Comparison of ENCODE assay signal across 17 cellular contexts in genomic region chr9:18331808-18332209, GRCh38.
DNase-seq lines count a peak whose midpoint lies in the region; ATAC-seq, FAIRE-seq and TF ChIP-seq lines count a peak whose summit lies in the region.
"Had no signal": no experiment of that assay in that cellular context is flagged by ENCODE, and none has a peak within 500 bp of the region (broad histone marks: within the 10 kb centered on the region; RNA-seq: fewer than 3 reads in every experiment).

No MANE protein-coding gene starts in this region.

- H3K4me2 ChIP-seq in astrocyte (ENCODE audit: low read length), result no peak overlapping the region

- H3K27me3 Mint-ChIP-seq in astrocyte (ENCODE audit: low read depth, unreplicated experiment) (no peaks in the 10 kb centered on the region), mesothelial cell of epicardium (ENCODE audit: low read depth) (no peaks in the 10 kb centered on the region)
- H3K27me3 Mint-ChIP-seq in CD4-positive, alpha-beta memory T cell, result peaks cover 0 to 2% of the 10 kb centered on the region in 2 donors

- TF ChIP-seq CTCF in astrocyte (IDR thresholded peaks at IDR 0.05; ENCODE audit: insufficient read depth, low read depth, low read length), result no peak
- TF ChIP-seq CTCF in mesothelial cell of epicardium (IDR thresholded peaks at IDR 0.05; ENCODE audit: unreplicated experiment), result no peak

- no peak overlapping the region for H3K27ac ChIP-seq in astrocyte (ENCODE audit: low read depth, low read length)
- H3K27ac ChIP-seq in CD4-positive, alpha-beta memory T cell (ENCODE audit: low read depth, low read length), result no peak overlapping the region
- H3K27ac ChIP-seq: ascending aorta, HL-60 had no signal

- H4K20me1 ChIP-seq in astrocyte (ENCODE audit: insufficient read depth, low read length), result no peaks in the 10 kb centered on the region

- POLR2A ChIA-PET in CD4-positive, alpha-beta memory T cell (lab: Charles Lee; ENCODE audit: partially characterized antibody), result no interaction called here

- no peak overlapping the region for H3K4me3 Mint-ChIP-seq in astrocyte (ENCODE audit: unreplicated experiment)
- H3K4me3 Mint-ChIP-seq in mesothelial cell of epicardium, result no peak overlapping the region
- H3K4me3 Mint-ChIP-seq in CD4-positive, alpha-beta memory T cell, result no peak overlapping the region
- H3K4me3 Mint-ChIP-seq: activated CD8-positive, alpha-beta T cell treated with anti-CD3 and anti-CD28 coated beads, Interleukin-2, amount 10 ng/mL, durations not matched to agents 7 days and 5 days; activated T-helper 17 cell treated with anti-CD3 and anti-CD28 coated beads, Interleukin-2, amount 50 U/mL, for 72 hours had no signal

- H3K9me3 ChIP-seq in astrocyte (ENCODE audit: insufficient read depth, low read depth, low read length), result no peaks in the 10 kb centered on the region
- H3K9me3 ChIP-seq in CD4-positive, alpha-beta memory T cell (ENCODE audit: control insufficient read depth in 1 of 2, low read length in 2 of 2), result no peaks in the 10 kb centered on the region
- H3K9me3 ChIP-seq: ascending aorta, HAP-1 had no signal

- H3K4me3 ChIP-seq in astrocyte (ENCODE audit: insufficient read depth, low read depth, low read length), result no peak overlapping the region
- H3K4me3 ChIP-seq in CD4-positive, alpha-beta memory T cell (ENCODE audit: low read length in 2 of 2), result no peak overlapping the region
- H3K4me3 ChIP-seq: ascending aorta, HAP-1 had no signal

- H3K4me1 ChIP-seq in astrocyte (ENCODE audit: insufficient read depth, low read length), result peaks cover 3% of the 10 kb centered on the region
- no peaks in the 10 kb centered on the region for H3K4me1 ChIP-seq in CD4-positive, alpha-beta memory T cell (ENCODE audit: insufficient read depth, low read length)
- H3K4me1 ChIP-seq: HAP-1 had no signal

- no peaks in the 10 kb centered on the region for H3K79me2 ChIP-seq in astrocyte (ENCODE audit: insufficient read depth, low read length)

- H3K9ac ChIP-seq in astrocyte (ENCODE audit: low read length), result no peak overlapping the region

- peaks cover 3% of the 10 kb centered on the region for H3K4me1 Mint-ChIP-seq in astrocyte (ENCODE audit: low read depth, unreplicated experiment)
- H3K4me1 Mint-ChIP-seq in mesothelial cell of epicardium, result peaks cover 33% of the 10 kb centered on the region
- no peaks in the 10 kb centered on the region for H3K4me1 Mint-ChIP-seq in CD4-positive, alpha-beta memory T cell
- H3K4me1 Mint-ChIP-seq: activated T-helper 17 cell treated with anti-CD3 and anti-CD28 coated beads, Interleukin-2, amount 50 U/mL, for 72 hours had no signal

- H3K27ac Mint-ChIP-seq in astrocyte (ENCODE audit: unreplicated experiment) (no peak overlapping the region), mesothelial cell of epicardium (peak overlapping the region; percentile 74)
- no peak overlapping the region for H3K27ac Mint-ChIP-seq in CD4-positive, alpha-beta memory T cell
- H3K27ac Mint-ChIP-seq: activated CD8-positive, alpha-beta T cell treated with anti-CD3 and anti-CD28 coated beads, Interleukin-2, amount 10 ng/mL, durations not matched to agents 7 days and 5 days; activated T-helper 17 cell treated with anti-CD3 and anti-CD28 coated beads, Interleukin-2, amount 50 U/mL, for 72 hours had no signal

- intact Hi-C loops in CD4-positive, alpha-beta memory T cell (cut with micrococcal nuclease), result no loop called here

- FAIRE-seq in astrocyte (lab: Jason Lieb, UNC), result peak; percentile 13

- DNase-seq in EL (peak; percentile 29), NCI-H2029 treated with DMSO at 0.1 percent for 48 hours (lab: John Stamatoyannopoulos, UW) (peak; percentile 32), astrocyte (ENCODE audit: low read depth) (peak; percentile 64), mesothelial cell of epicardium (ENCODE audit: low spot score in 2 of 2, unreplicated experiment in 2 of 2) (no peak), NCI-H2227 (lab: John Stamatoyannopoulos, UW; ENCODE audit: unreplicated experiment) (no peak)
- DNase-seq in CD4-positive, alpha-beta memory T cell, result no peak
- DNase-seq: activated CD8-positive, alpha-beta T cell treated with anti-CD3 and anti-CD28 coated beads, Interleukin-2, amount 10 ng/mL, durations not matched to agents 7 days and 5 days; DMS53; foreskin melanocyte; KG1; midbrain had no signal

- no peaks in the 10 kb centered on the region for H3K36me3 ChIP-seq in astrocyte (ENCODE audit: insufficient read depth, low read length)
- H3K36me3 ChIP-seq in CD4-positive, alpha-beta memory T cell (ENCODE audit: insufficient read depth, low read length), result no peaks in the 10 kb centered on the region
- H3K36me3 ChIP-seq: ascending aorta, HAP-1 had no signal

- H3K9me3 Mint-ChIP-seq in astrocyte (ENCODE audit: unreplicated experiment), result no peaks in the 10 kb centered on the region
- no peaks in the 10 kb centered on the region for H3K9me3 Mint-ChIP-seq in mesothelial cell of epicardium
- no peaks in the 10 kb centered on the region for H3K9me3 Mint-ChIP-seq in CD4-positive, alpha-beta memory T cell
- H3K9me3 Mint-ChIP-seq: activated T-helper 17 cell treated with anti-CD3 and anti-CD28 coated beads, Interleukin-2, amount 50 U/mL, for 72 hours had no signal

- CTCF ChIA-PET in CD4-positive, alpha-beta memory T cell (lab: Charles Lee; ENCODE audit: partially characterized antibody), result no interaction called here

- H3K36me3 Mint-ChIP-seq in astrocyte (ENCODE audit: low read depth, unreplicated experiment) (no peaks in the 10 kb centered on the region), mesothelial cell of epicardium (no peaks in the 10 kb centered on the region)
- no peaks in the 10 kb centered on the region for H3K36me3 Mint-ChIP-seq in CD4-positive, alpha-beta memory T cell

- H3K27me3 ChIP-seq in astrocyte (ENCODE audit: insufficient read depth, low read length), result no peaks in the 10 kb centered on the region
- H3K27me3 ChIP-seq in CD4-positive, alpha-beta memory T cell (ENCODE audit: insufficient read depth, low read length), result no peaks in the 10 kb centered on the region
- H3K27me3 ChIP-seq: ascending aorta had no signal

- H2AFZ ChIP-seq in astrocyte (ENCODE audit: low read depth, low read length), result no peak overlapping the region

- ATAC-seq in GM18498 (IDR thresholded peaks at IDR 0.05; ENCODE audit: unreplicated experiment), result no peak
- no peak for ATAC-seq in GM21367 (IDR thresholded peaks at IDR 0.05; ENCODE audit: unreplicated experiment)
- ATAC-seq: activated CD8-positive, alpha-beta T cell treated with anti-CD3 and anti-CD28 coated beads, Interleukin-2, amount 10 ng/mL, durations not matched to agents 7 days and 5 days; activated T-helper 17 cell treated with anti-CD3 and anti-CD28 coated beads, Interleukin-2, amount 50 U/mL, for 72 hours had no signal

Comparison
In these comparisons a context has a peak if more than half of its experiments do, and no peak if none do; other contexts are left out.
1. DNase-seq: peak in EL (single experiment), NCI-H2029 treated with DMSO at 0.1 percent for 48 hours (single experiment) and astrocyte (single experiment); none in mesothelial cell of epicardium (0 of 2), NCI-H2227 (single experiment) and CD4-positive, alpha-beta memory T cell (0 of 5).